ENCODE assay signal across 10 cellular contexts in genomic region chr4:16270654-16271328, GRCh38. TPM values are rescaled to one million over a fixed set of nuclear protein-coding genes. Genes with fewer than 3 reads are reported as not detected.
DNase-seq lines count a peak whose midpoint lies in the region; ATAC-seq and TF ChIP-seq lines count a peak whose summit lies in the region.
"Had no signal": no experiment of that assay in that cellular context is flagged by ENCODE, and none has a peak within 500 bp of the region (broad histone marks: within the 10 kb centered on the region; RNA-seq: fewer than 3 reads in every experiment).

No MANE protein-coding gene starts in this region.

- 59% methylated on average over 5 of the region's 5 CpGs for WGBS in right lobe of liver (ENCODE audit: insufficient coverage, low coverage, low lambda C conversion rate, missing lambda C conversion rate)

- TF ChIP-seq POLR2A in right lobe of liver (IDR thresholded peaks at IDR 0.05), result no peak

- H3K27me3 Mint-ChIP-seq in CD14-positive monocyte (ENCODE audit: low read depth in 3 of 3), result no peaks in the 10 kb centered on the region
- H3K27me3 Mint-ChIP-seq: activated naive CD8-positive, alpha-beta T cell treated with anti-CD3 and anti-CD28 coated beads, Interleukin-2, amount 10 ng/mL, durations not matched to agents 7 days and 5 days had no signal

- H3K27ac ChIP-seq in ascending aorta, result peak overlapping the region; percentile 24 to 70
- no peak overlapping the region for H3K27ac ChIP-seq in right lobe of liver

- H3K9me3 ChIP-seq in ascending aorta, result no peaks in the 10 kb centered on the region
- H3K9me3 ChIP-seq in right lobe of liver, result no peaks in the 10 kb centered on the region

- H3K9me3 Mint-ChIP-seq in CD14-positive monocyte, result peaks cover 0 to 4% (median 0%) of the 10 kb centered on the region in 7 donors
- H3K9me3 Mint-ChIP-seq: activated B cell treated with CpG ODN at 0.5 μM for 24 hours; activated naive CD8-positive, alpha-beta T cell treated with anti-CD3 and anti-CD28 coated beads, Interleukin-2, amount 10 ng/mL, durations not matched to agents 7 days and 5 days had no signal

- TF ChIP-seq CTCF in CD14-positive monocyte (IDR thresholded peaks at IDR 0.05), result peak; percentile 20
- peak; percentile 11; the same call in 1 of the 2 replicates for TF ChIP-seq CTCF in LNCaP clone FGC (IDR thresholded peaks at IDR 0.05; ENCODE audit: control insufficient read depth, extremely low read depth, insufficient read depth)
- TF ChIP-seq CTCF in ascending aorta (IDR thresholded peaks at IDR 0.05), result no peak
- TF ChIP-seq CTCF in right lobe of liver (IDR thresholded peaks at IDR 0.05), result peak in 3 of 4 donors; percentile 9 to 32 (median 31)

- ATAC-seq in right lobe of liver (peak; percentile 37 to 66 (median 58)), HG02938 (IDR thresholded peaks at IDR 0.05; ENCODE audit: unreplicated experiment) (no peak), HG02623 (IDR thresholded peaks at IDR 0.05; ENCODE audit: unreplicated experiment) (no peak), HG03280 (IDR thresholded peaks at IDR 0.05; ENCODE audit: unreplicated experiment) (no peak)

- intact Hi-C loops in CD14-positive monocyte (cut with micrococcal nuclease), result no loop called here
- intact Hi-C loops in ascending aorta (cut with DNase I), result no loop called here
- intact Hi-C loops in right lobe of liver (cut with DNase I), result no loop called here

- peak overlapping the region; percentile 3 to 70 for H3K4me3 Mint-ChIP-seq in CD14-positive monocyte
- H3K4me3 Mint-ChIP-seq: activated B cell treated with CpG ODN at 0.5 μM for 24 hours; activated naive CD8-positive, alpha-beta T cell treated with anti-CD3 and anti-CD28 coated beads, Interleukin-2, amount 10 ng/mL, durations not matched to agents 7 days and 5 days had no signal

- H3K27ac Mint-ChIP-seq in CD14-positive monocyte, result peak overlapping the region; percentile 65 to 91 (median 85)
- H3K27ac Mint-ChIP-seq: activated B cell treated with CpG ODN at 0.5 μM for 24 hours; activated naive CD8-positive, alpha-beta T cell treated with anti-CD3 and anti-CD28 coated beads, Interleukin-2, amount 10 ng/mL, durations not matched to agents 7 days and 5 days had no signal

- H3K36me3 ChIP-seq in ascending aorta (no peaks in the 10 kb centered on the region), right lobe of liver (no peaks in the 10 kb centered on the region)

- H3K4me1 Mint-ChIP-seq in CD14-positive monocyte, result peaks cover 32% of the 10 kb centered on the region

- peaks cover 2 to 3% of the 10 kb centered on the region in 2 donors for H3K36me3 Mint-ChIP-seq in CD14-positive monocyte
- H3K36me3 Mint-ChIP-seq: activated naive CD8-positive, alpha-beta T cell treated with anti-CD3 and anti-CD28 coated beads, Interleukin-2, amount 10 ng/mL, durations not matched to agents 7 days and 5 days had no signal

- no peak for DNase-seq in CD14-positive monocyte (ENCODE audit: low spot score)
- no peak for DNase-seq in LNCaP clone FGC (ENCODE audit: low read depth)
- DNase-seq in ascending aorta (ENCODE audit: low spot score in 2 of 2), result no peak
- DNase-seq in right lobe of liver, result no peak
- DNase-seq in activated CD8-positive, alpha-beta memory T cell treated with anti-CD3 and anti-CD28 coated beads, Interleukin-2, amount 50 U/mL, for 48 hours, result no peak
- DNase-seq: activated B cell treated with CpG ODN at 0.5 μM for 24 hours; activated naive CD8-positive, alpha-beta T cell treated with anti-CD3 and anti-CD28 coated beads, Interleukin-2, amount 10 ng/mL, durations not matched to agents 7 days and 5 days had no signal

- H3K27me3 ChIP-seq in ascending aorta (no peaks in the 10 kb centered on the region), right lobe of liver (no peaks in the 10 kb centered on the region)

- H3K4me3 ChIP-seq in LNCaP clone FGC (ENCODE audit: low read depth, low read length), result no peak overlapping the region
- H3K4me3 ChIP-seq in ascending aorta, result no peak overlapping the region
- no peak overlapping the region for H3K4me3 ChIP-seq in right lobe of liver

- H3K4me1 ChIP-seq in ascending aorta (peaks cover 3 to 13% of the 10 kb centered on the region in 2 donors), right lobe of liver (no peaks in the 10 kb centered on the region)

RNA-seq across cellular contexts. Expression of gene TAPT1, which starts 44.5 kb away (rescaled TPM):
- 10 to 100 TPM; 15.2 to 16.0 TPM for polyA plus RNA-seq in CD14-positive monocyte
- 10.7 TPM for total RNA-seq in ascending aorta
- total RNA-seq in right lobe of liver, result 10 to 100 TPM; 10.8 to 57.3 (median 40.1) TPM

Comparison
In these comparisons a context has a peak if more than half of its experiments do, and no peak if none do; other contexts are left out.
1. CTCF ChIP-seq: peak in CD14-positive monocyte (single experiment), LNCaP clone FGC (single experiment) and right lobe of liver (3 of 4); none in ascending aorta (0 of 3).
2. H3K27ac ChIP-seq: peak in ascending aorta (2 of 2); none in right lobe of liver (0 of 3).
3. ATAC-seq: peak in right lobe of liver (4 of 4); none in HG02938 (single experiment), HG02623 (single experiment) and HG03280 (single experiment).